ENCODE assay signal across 1 cellular context in genomic region chr20:64056889-64057627, GRCh38.
TF ChIP-seq lines count a peak whose summit lies in the region.

No MANE protein-coding gene starts in this region.

TF ChIP-seq in HepG2, 621 proteins besides CTCF, POLR2A, EP300 and RAD21 (continued from another document and continues in another):
- TF ChIP-seq SAP130 (CRISPR knock-in tag; IDR thresholded peaks at IDR 0.05; ENCODE audit: low read depth) (no peak; the same call in 1 of the 2 replicates), MIER3 (CRISPR knock-in tag; IDR thresholded peaks at IDR 0.05; ENCODE audit: borderline replicate concordance) (no peak; the same call in 1 of the 2 replicates), RFXANK (CRISPR knock-in tag; IDR thresholded peaks at IDR 0.05) (no peak), POGZ (CRISPR knock-in tag; IDR thresholded peaks at IDR 0.05) (no peak; the same call in 1 of the 2 replicates), RARG (CRISPR knock-in tag; IDR thresholded peaks at IDR 0.05; ENCODE audit: low read depth) (no peak), SMAD9 (CRISPR knock-in tag; IDR thresholded peaks at IDR 0.05) (no peak), SMARCC2 (IDR thresholded peaks at IDR 0.05) (no peak), ZNF644 (CRISPR knock-in tag; IDR thresholded peaks at IDR 0.05; ENCODE audit: low read depth) (no peak), GZF1 (CRISPR knock-in tag; IDR thresholded peaks at IDR 0.05) (no peak), ZMYM2 (CRISPR knock-in tag; IDR thresholded peaks at IDR 0.05) (no peak), ZNF710 (CRISPR knock-in tag; IDR thresholded peaks at IDR 0.05; ENCODE audit: borderline replicate concordance) (peak; percentile 19; the same call in 1 of the 2 replicates), ZNF574 (CRISPR knock-in tag; IDR thresholded peaks at IDR 0.05) (peak; percentile 58), PHF20 (CRISPR knock-in tag; IDR thresholded peaks at IDR 0.05) (no peak; the same call in 1 of the 2 replicates), MXD3 (CRISPR knock-in tag; IDR thresholded peaks at IDR 0.05) (peak; percentile 64; the same call in 1 of the 2 replicates), SIX1 (CRISPR knock-in tag; IDR thresholded peaks at IDR 0.05; ENCODE audit: borderline replicate concordance) (no peak), ZNF350 (CRISPR knock-in tag; IDR thresholded peaks at IDR 0.05; ENCODE audit: borderline replicate concordance, low read depth) (no peak; the same call in 1 of the 2 replicates), STAT5B (CRISPR knock-in tag; IDR thresholded peaks at IDR 0.05) (peak; percentile 9; the same call in 1 of the 2 replicates), DZIP1 (CRISPR knock-in tag; IDR thresholded peaks at IDR 0.05) (peak; percentile 87), FOXP1 (IDR thresholded peaks at IDR 0.05) (no peak), FOXP1 (CRISPR knock-in tag; IDR thresholded peaks at IDR 0.05) (no peak), LRRFIP1 (CRISPR knock-in tag; conservative IDR thresholded peaks at IDR 0.05) (no peak), ZNF138 (CRISPR knock-in tag; IDR thresholded peaks at IDR 0.05; ENCODE audit: low read depth) (peak; percentile 67; the same call in 1 of the 2 replicates), MLX (CRISPR knock-in tag; IDR thresholded peaks at IDR 0.05) (0 out of 2 replicates have a peak, but pooled peaks have one; percentile 10), ZNF567 (CRISPR knock-in tag; IDR thresholded peaks at IDR 0.05; ENCODE audit: borderline replicate concordance) (peak; percentile 64; the same call in 1 of the 2 replicates), ZFY (CRISPR knock-in tag; IDR thresholded peaks at IDR 0.05) (peak; percentile 78), SOX13 (IDR thresholded peaks at IDR 0.05) (no peak), SOX13 (CRISPR knock-in tag; conservative IDR thresholded peaks at IDR 0.05 in 1 of 2, IDR thresholded peaks at IDR 0.05 in 1 of 2) (no peak), UBTF (CRISPR knock-in tag; IDR thresholded peaks at IDR 0.05) (peak; percentile 71), DMAP1 (CRISPR knock-in tag; IDR thresholded peaks at IDR 0.05) (no peak; the same call in 1 of the 2 replicates), HNRNPK (IDR thresholded peaks at IDR 0.05; ENCODE audit: low read depth, low read length, poor library complexity, severe bottlenecking) (no peak), ZSCAN25 (CRISPR knock-in tag; IDR thresholded peaks at IDR 0.05) (peak; percentile 61; the same call in 1 of the 2 replicates), RBFOX2 (IDR thresholded peaks at IDR 0.05; ENCODE audit: low read depth, low read length) (peak; percentile 81), ATF7 (IDR thresholded peaks at IDR 0.05) (no peak), ATF7 (CRISPR knock-in tag; IDR thresholded peaks at IDR 0.05) (0 out of 2 replicates have a peak, but pooled peaks have one; percentile 63), ZNF777 (CRISPR knock-in tag; IDR thresholded peaks at IDR 0.05) (no peak; the same call in 1 of the 2 replicates), RERE (CRISPR knock-in tag; IDR thresholded peaks at IDR 0.05; ENCODE audit: low read depth) (no peak), ZNF431 (CRISPR knock-in tag; IDR thresholded peaks at IDR 0.05; ENCODE audit: borderline replicate concordance, low read depth) (peak; percentile 39; the same call in 1 of the 2 replicates), ZNF326 (CRISPR knock-in tag; IDR thresholded peaks at IDR 0.05; ENCODE audit: borderline replicate concordance) (no peak; the same call in 1 of the 2 replicates), ZNF781 (CRISPR knock-in tag; IDR thresholded peaks at IDR 0.05; ENCODE audit: borderline replicate concordance, not compliant biosample characterization) (peak; percentile 90), ZNF788 (CRISPR knock-in tag; IDR thresholded peaks at IDR 0.05; ENCODE audit: borderline replicate concordance) (no peak; the same call in 1 of the 2 replicates), YEATS4 (CRISPR knock-in tag; IDR thresholded peaks at IDR 0.05; ENCODE audit: borderline replicate concordance) (peak; percentile 20), CHD4 (IDR thresholded peaks at IDR 0.05; ENCODE audit: borderline replicate concordance, low read length) (peak; percentile 74; the same call in 1 of the 2 replicates), MAFK (conservative IDR thresholded peaks at IDR 0.05 in 1 of 2, IDR thresholded peaks at IDR 0.05 in 1 of 2; ENCODE audit: low read length in 2 of 2) (no peak), NR2F2 (IDR thresholded peaks at IDR 0.05; ENCODE audit: borderline replicate concordance, low read depth) (no peak)
